14 cellular contexts compared by ENCODE assay signal in the genomic region with DNA sequence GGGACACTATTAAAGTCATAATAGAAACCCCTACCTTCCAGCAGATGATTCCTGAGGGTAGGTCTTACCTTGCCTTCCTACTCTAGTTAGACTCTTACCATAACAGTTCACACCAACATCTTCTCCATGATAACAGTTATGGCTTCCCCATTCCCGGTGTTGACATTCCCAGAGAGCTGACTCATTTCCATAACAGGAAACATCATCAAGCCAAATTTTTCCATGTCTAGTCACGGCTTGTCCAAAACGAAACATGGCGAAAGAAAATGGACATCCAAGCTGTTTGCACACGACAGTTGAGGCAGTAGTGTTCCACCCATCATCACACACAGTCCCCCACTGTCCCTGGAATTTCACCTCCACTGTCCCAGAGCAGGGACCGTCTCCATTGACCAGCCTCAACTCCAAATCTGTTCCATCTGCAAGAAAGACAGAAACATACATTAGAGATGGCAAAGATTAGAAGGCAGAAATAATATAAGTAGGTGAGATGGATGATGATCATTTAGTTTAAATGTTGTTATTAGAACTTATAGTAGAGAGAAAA. TPM values are rescaled to one million over a fixed set of nuclear protein-coding genes. Genes with fewer than 3 reads are reported as not detected.
DNase-seq lines count a peak whose midpoint lies in the region; ATAC-seq and TF ChIP-seq lines count a peak whose summit lies in the region.
"Had no signal": no experiment of that assay in that cellular context is flagged by ENCODE, and none has a peak within 500 bp of the region (broad histone marks: within the 10 kb centered on the region; RNA-seq: fewer than 3 reads in every experiment).

No MANE protein-coding gene starts in this region.

- CTCF ChIA-PET in AG04449 (lab: Yijun Ruan, JAX): no interaction called here

- DNase-seq in AG04449 (ENCODE audit: low read depth, low spot score) (peak; percentile 23), HPDE6-E6E7 (ENCODE audit: extremely low spot score) (peak; percentile 8), adipocyte (ENCODE audit: low read depth) (peak; percentile 8), glomerular visceral epithelial cell (ENCODE audit: extremely low spot score) (peak; percentile 52), dorsolateral prefrontal cortex (no peak), kidney glomerular epithelial cell (lab: John Stamatoyannopoulos, UW) (no peak), mucosa of descending colon (no peak)
- DNase-seq in activated CD4-positive, alpha-beta T cell treated with anti-CD3 and anti-CD28 coated beads, Interleukin-2, amount 50 U/mL, for 48 hours: no peak
- DNase-seq: activated CD8-positive, alpha-beta memory T cell treated with anti-CD3 and anti-CD28 coated beads for 24 hours; activated naive CD4-positive, alpha-beta T cell treated with anti-CD3 and anti-CD28 coated beads, Interleukin-2, amount 50 U/mL, for 16 hours; colonic mucosa; left lung; stimulated activated CD4-positive, alpha-beta T cell treated with anti-CD3 and anti-CD28 coated beads, Interleukin-12 subunit alpha, Interleukin-12 subunit beta, amount 100 ng/mL, for 4 hours had no signal

- H3K36me3 ChIP-seq in adipocyte (ENCODE audit: control insufficient read depth, insufficient read depth, low read length, severe bottlenecking) (no peaks in the 10 kb centered on the region), mucosa of descending colon (ENCODE audit: low read depth) (no peaks in the 10 kb centered on the region)
- H3K36me3 ChIP-seq: colonic mucosa, left lung had no signal

- no peak overlapping the region for H3K9ac ChIP-seq in adipocyte (ENCODE audit: low read length)

- no peaks in the 10 kb centered on the region for H3K9me3 ChIP-seq in adipocyte (ENCODE audit: control insufficient read depth, low read length)
- no peaks in the 10 kb centered on the region for H3K9me3 ChIP-seq in mucosa of descending colon
- H3K9me3 ChIP-seq: colonic mucosa, left lung had no signal

- no peaks in the 10 kb centered on the region for H3K27me3 ChIP-seq in adipocyte (replicated peaks; ENCODE audit: control insufficient read depth, insufficient read depth, low read length)
- peaks cover 0 to 2% (median 0%) of the 10 kb centered on the region in 45 donors for H3K27me3 ChIP-seq in dorsolateral prefrontal cortex
- H3K27me3 ChIP-seq: colonic mucosa had no signal

- H3K4me1 ChIP-seq in adipocyte (ENCODE audit: control insufficient read depth, insufficient read depth, low read length): peaks cover 4% of the 10 kb centered on the region
- no peaks in the 10 kb centered on the region for H3K4me1 ChIP-seq in mucosa of descending colon (ENCODE audit: low read depth)
- H3K4me1 ChIP-seq: colonic mucosa, left lung had no signal

- no peak for TF ChIP-seq CTCF in AG04449 (IDR thresholded peaks at IDR 0.05; ENCODE audit: insufficient read depth, low read length, missing control alignments)
- no peak for TF ChIP-seq CTCF in dorsolateral prefrontal cortex (IDR thresholded peaks at IDR 0.05 in 54 of 56, conservative IDR thresholded peaks at IDR 0.05 in 2 of 56; ENCODE audit: low read depth in 1 of 56, partially characterized antibody in 56 of 56)
- TF ChIP-seq CTCF in mucosa of descending colon (IDR thresholded peaks at IDR 0.05): no peak

- no peak overlapping the region for H3K27ac ChIP-seq in dorsolateral prefrontal cortex
- H3K27ac ChIP-seq: C4-2B, colonic mucosa, left lung had no signal

- ATAC-seq in mucosa of descending colon: no peak
- ATAC-seq: left lung had no signal

- H3K4me3 ChIP-seq in AG04449 (ENCODE audit: low read depth, low read length) (no peak overlapping the region), adipocyte (ENCODE audit: low read length) (no peak overlapping the region), dorsolateral prefrontal cortex (no peak overlapping the region), mucosa of descending colon (no peak overlapping the region)
- H3K4me3 ChIP-seq: colonic mucosa, left lung had no signal

- POLR2A ChIA-PET in AG04449 (lab: Yijun Ruan, JAX): no interaction called here

- intact Hi-C loops in dorsolateral prefrontal cortex (cut with DNase I) (no loop called here), mucosa of descending colon (cut with DNase I, micrococcal nuclease) (no loop called here)

RNA-seq across cellular contexts. Expression of gene CD163L1, which starts 10.6 kb away (rescaled TPM):
- total RNA-seq in dorsolateral prefrontal cortex: 10 to 100 TPM in 16 of 120 experiments, 1 to 10 TPM in 104; 2.6 to 18.3 (median 6.3) TPM
- 10 to 100 TPM in 2 of 3 donors, 1 to 10 TPM in 1; 9.5 to 33.5 (median 12.6) TPM for total RNA-seq in mucosa of descending colon

Comparison
In these comparisons a context has a peak if more than half of its experiments do, and no peak if none do; other contexts are left out.
1. DNase-seq: peak in AG04449 (single experiment), HPDE6-E6E7 (single experiment), adipocyte (single experiment) and glomerular visceral epithelial cell (single experiment); none in dorsolateral prefrontal cortex (0 of 10), kidney glomerular epithelial cell (single experiment), activated CD4-positive, alpha-beta T cell treated with anti-CD3 and anti-CD28 coated beads, Interleukin-2, amount 50 U/mL, for 48 hours (0 of 2) and mucosa of descending colon (0 of 3).